1 cellular context compared by ENCODE assay signal in the genomic region with DNA sequence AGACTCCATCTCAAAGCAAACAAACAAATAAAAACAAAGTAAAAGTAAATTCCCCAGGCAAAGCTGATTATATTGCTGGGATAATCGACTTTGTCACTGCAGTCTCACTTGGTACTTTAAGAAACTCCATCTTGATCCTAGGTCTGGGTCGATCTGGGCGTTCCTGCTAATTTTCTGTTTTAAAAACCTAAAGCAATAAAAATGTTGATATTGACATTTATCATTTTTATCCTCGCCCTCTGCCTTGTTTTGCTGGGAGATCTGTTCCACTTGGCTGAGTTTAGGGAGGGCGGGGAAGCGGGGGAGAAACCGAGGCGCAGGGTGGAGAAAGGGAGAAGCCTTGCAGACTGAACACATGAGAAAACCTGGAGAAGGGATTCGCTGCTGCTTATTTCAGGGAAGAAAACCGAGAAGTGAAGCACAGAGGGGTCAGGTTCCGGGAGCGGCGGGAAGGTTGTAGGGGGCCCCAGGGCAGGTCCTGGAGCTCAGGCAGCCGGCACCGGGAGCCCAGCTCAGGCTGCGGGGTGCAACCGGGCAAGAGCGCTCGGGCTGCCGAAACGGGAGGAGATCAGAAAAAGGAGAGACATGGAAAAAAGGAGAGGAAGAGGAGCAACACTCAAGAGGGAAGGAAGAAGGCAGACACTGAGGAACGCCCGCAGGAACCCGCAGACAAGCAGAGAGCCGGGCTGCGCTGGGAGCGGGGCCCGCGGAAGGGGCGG.
TF ChIP-seq lines count a peak whose summit lies in the region.

No MANE protein-coding gene starts in this region.

TF ChIP-seq in K562, 482 proteins besides CTCF, POLR2A, EP300 and RAD21 (continued from another document and continues in another):
- TF ChIP-seq, protein P1, sequence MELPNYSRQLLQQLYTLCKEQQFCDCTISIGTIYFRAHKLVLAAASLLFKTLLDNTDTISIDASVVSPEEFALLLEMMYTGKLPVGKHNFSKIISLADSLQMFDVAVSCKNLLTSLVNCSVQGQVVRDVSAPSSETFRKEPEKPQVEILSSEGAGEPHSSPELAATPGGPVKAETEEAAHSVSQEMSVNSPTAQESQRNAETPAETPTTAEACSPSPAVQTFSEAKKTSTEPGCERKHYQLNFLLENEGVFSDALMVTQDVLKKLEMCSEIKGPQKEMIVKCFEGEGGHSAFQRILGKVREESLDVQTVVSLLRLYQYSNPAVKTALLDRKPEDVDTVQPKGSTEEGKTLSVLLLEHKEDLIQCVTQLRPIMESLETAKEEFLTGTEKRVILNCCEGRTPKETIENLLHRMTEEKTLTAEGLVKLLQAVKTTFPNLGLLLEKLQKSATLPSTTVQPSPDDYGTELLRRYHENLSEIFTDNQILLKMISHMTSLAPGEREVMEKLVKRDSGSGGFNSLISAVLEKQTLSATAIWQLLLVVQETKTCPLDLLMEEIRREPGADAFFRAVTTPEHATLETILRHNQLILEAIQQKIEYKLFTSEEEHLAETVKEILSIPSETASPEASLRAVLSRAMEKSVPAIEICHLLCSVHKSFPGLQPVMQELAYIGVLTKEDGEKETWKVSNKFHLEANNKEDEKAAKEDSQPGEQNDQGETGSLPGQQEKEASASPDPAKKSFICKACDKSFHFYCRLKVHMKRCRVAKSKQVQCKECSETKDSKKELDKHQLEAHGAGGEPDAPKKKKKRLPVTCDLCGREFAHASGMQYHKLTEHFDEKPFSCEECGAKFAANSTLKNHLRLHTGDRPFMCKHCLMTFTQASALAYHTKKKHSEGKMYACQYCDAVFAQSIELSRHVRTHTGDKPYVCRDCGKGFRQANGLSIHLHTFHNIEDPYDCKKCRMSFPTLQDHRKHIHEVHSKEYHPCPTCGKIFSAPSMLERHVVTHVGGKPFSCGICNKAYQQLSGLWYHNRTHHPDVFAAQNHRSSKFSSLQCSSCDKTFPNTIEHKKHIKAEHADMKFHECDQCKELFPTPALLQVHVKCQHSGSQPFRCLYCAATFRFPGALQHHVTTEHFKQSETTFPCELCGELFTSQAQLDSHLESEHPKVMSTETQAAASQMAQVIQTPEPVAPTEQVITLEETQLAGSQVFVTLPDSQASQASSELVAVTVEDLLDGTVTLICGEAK (IDR thresholded peaks at IDR 0.05) = peak; percentile 38
- TF ChIP-seq, protein P1 (CRISPR knock-in tag; IDR thresholded peaks at IDR 0.05) = no peak
- TF ChIP-seq HIVEP1 (CRISPR knock-in tag; IDR thresholded peaks at IDR 0.05) (peak; percentile 83; the same call in 1 of the 2 replicates), BHLHE40 (IDR thresholded peaks at IDR 0.05; ENCODE audit: low read length) (no peak), SMAD3 (CRISPR knock-in tag; conservative IDR thresholded peaks at IDR 0.05) (0 out of 2 replicates have a peak, but pooled peaks have one; percentile 57), ELF4 (CRISPR knock-in tag; IDR thresholded peaks at IDR 0.05) (peak; percentile 64; the same call in 1 of the 2 replicates), LEF1 (IDR thresholded peaks at IDR 0.05) (no peak), ZNF165 (CRISPR knock-in tag; IDR thresholded peaks at IDR 0.05; ENCODE audit: borderline replicate concordance) (peak; percentile 79; the same call in 1 of the 2 replicates), ZNF324 (CRISPR knock-in tag; IDR thresholded peaks at IDR 0.05) (peak; percentile 52; the same call in 1 of the 2 replicates), NFYB (IDR thresholded peaks at IDR 0.05; ENCODE audit: extremely low read depth, insufficient read length) (no peak), TSC22D4 (tag; IDR thresholded peaks at IDR 0.05) (no peak), BCOR (IDR thresholded peaks at IDR 0.05) (peak; percentile 73), JUNB (CRISPR knock-in tag; conservative IDR thresholded peaks at IDR 0.05) (0 out of 2 replicates have a peak, but pooled peaks have one; percentile 14), ZNF79 (CRISPR knock-in tag; IDR thresholded peaks at IDR 0.05; ENCODE audit: low read depth) (0 out of 2 replicates have a peak, but pooled peaks have one; percentile 31), MBD2 (IDR thresholded peaks at IDR 0.05; ENCODE audit: borderline replicate concordance, low read depth) (no peak), NR2C2 (CRISPR knock-in tag; IDR thresholded peaks at IDR 0.05) (0 out of 2 replicates have a peak, but pooled peaks have one; percentile 47), NR2C2 (tag; IDR thresholded peaks at IDR 0.05) (no peak)
- TF ChIP-seq, protein P2, sequence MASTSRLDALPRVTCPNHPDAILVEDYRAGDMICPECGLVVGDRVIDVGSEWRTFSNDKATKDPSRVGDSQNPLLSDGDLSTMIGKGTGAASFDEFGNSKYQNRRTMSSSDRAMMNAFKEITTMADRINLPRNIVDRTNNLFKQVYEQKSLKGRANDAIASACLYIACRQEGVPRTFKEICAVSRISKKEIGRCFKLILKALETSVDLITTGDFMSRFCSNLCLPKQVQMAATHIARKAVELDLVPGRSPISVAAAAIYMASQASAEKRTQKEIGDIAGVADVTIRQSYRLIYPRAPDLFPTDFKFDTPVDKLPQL (IDR thresholded peaks at IDR 0.05; ENCODE audit: extremely low read depth, insufficient read length) = no peak
- TF ChIP-seq, protein P3, sequence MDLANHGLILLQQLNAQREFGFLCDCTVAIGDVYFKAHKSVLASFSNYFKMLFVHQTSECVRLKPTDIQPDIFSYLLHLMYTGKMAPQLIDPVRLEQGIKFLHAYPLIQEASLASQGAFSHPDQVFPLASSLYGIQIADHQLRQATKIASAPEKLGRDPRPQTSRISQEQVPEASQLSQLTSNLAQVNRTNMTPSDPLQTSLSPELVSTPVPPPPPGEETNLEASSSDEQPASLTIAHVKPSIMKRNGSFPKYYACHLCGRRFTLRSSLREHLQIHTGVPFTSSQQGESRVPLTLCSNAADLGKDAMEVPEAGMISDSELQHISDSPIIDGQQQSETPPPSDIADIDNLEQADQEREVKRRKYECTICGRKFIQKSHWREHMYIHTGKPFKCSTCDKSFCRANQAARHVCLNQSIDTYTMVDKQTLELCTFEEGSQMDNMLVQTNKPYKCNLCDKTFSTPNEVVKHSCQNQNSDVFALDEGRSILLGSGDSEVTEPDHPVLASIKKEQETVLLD (IDR thresholded peaks at IDR 0.05) = peak; percentile 56; the same call in 1 of the 2 replicates
- TF ChIP-seq, protein P4, sequence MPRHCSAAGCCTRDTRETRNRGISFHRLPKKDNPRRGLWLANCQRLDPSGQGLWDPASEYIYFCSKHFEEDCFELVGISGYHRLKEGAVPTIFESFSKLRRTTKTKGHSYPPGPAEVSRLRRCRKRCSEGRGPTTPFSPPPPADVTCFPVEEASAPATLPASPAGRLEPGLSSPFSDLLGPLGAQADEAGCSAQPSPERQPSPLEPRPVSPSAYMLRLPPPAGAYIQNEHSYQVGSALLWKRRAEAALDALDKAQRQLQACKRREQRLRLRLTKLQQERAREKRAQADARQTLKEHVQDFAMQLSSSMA (CRISPR knock-in tag; IDR thresholded peaks at IDR 0.05) = no peak
- TF ChIP-seq, protein P5, sequence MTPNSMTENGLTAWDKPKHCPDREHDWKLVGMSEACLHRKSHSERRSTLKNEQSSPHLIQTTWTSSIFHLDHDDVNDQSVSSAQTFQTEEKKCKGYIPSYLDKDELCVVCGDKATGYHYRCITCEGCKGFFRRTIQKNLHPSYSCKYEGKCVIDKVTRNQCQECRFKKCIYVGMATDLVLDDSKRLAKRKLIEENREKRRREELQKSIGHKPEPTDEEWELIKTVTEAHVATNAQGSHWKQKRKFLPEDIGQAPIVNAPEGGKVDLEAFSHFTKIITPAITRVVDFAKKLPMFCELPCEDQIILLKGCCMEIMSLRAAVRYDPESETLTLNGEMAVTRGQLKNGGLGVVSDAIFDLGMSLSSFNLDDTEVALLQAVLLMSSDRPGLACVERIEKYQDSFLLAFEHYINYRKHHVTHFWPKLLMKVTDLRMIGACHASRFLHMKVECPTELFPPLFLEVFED (CRISPR knock-in tag; conservative IDR thresholded peaks at IDR 0.05) = peak; percentile 91
- TF ChIP-seq, protein P6, sequence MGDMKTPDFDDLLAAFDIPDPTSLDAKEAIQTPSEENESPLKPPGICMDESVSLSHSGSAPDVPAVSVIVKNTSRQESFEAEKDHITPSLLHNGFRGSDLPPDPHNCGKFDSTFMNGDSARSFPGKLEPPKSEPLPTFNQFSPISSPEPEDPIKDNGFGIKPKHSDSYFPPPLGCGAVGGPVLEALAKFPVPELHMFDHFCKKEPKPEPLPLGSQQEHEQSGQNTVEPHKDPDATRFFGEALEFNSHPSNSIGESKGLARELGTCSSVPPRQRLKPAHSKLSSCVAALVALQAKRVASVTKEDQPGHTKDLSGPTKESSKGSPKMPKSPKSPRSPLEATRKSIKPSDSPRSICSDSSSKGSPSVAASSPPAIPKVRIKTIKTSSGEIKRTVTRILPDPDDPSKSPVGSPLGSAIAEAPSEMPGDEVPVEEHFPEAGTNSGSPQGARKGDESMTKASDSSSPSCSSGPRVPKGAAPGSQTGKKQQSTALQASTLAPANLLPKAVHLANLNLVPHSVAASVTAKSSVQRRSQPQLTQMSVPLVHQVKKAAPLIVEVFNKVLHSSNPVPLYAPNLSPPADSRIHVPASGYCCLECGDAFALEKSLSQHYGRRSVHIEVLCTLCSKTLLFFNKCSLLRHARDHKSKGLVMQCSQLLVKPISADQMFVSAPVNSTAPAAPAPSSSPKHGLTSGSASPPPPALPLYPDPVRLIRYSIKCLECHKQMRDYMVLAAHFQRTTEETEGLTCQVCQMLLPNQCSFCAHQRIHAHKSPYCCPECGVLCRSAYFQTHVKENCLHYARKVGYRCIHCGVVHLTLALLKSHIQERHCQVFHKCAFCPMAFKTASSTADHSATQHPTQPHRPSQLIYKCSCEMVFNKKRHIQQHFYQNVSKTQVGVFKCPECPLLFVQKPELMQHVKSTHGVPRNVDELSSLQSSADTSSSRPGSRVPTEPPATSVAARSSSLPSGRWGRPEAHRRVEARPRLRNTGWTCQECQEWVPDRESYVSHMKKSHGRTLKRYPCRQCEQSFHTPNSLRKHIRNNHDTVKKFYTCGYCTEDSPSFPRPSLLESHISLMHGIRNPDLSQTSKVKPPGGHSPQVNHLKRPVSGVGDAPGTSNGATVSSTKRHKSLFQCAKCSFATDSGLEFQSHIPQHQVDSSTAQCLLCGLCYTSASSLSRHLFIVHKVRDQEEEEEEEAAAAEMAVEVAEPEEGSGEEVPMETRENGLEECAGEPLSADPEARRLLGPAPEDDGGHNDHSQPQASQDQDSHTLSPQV (IDR thresholded peaks at IDR 0.05) = no peak
- TF ChIP-seq, protein P7, sequence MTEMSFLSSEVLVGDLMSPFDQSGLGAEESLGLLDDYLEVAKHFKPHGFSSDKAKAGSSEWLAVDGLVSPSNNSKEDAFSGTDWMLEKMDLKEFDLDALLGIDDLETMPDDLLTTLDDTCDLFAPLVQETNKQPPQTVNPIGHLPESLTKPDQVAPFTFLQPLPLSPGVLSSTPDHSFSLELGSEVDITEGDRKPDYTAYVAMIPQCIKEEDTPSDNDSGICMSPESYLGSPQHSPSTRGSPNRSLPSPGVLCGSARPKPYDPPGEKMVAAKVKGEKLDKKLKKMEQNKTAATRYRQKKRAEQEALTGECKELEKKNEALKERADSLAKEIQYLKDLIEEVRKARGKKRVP (CRISPR knock-in tag; IDR thresholded peaks at IDR 0.05) = peak; percentile 64; the same call in 1 of the 2 replicates
- TF ChIP-seq, protein P8, sequence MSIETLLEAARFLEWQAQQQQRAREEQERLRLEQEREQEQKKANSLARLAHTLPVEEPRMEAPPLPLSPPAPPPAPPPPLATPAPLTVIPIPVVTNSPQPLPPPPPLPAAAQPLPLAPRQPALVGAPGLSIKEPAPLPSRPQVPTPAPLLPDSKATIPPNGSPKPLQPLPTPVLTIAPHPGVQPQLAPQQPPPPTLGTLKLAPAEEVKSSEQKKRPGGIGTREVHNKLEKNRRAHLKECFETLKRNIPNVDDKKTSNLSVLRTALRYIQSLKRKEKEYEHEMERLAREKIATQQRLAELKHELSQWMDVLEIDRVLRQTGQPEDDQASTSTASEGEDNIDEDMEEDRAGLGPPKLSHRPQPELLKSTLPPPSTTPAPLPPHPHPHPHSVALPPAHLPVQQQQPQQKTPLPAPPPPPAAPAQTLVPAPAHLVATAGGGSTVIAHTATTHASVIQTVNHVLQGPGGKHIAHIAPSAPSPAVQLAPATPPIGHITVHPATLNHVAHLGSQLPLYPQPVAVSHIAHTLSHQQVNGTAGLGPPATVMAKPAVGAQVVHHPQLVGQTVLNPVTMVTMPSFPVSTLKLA (conservative IDR thresholded peaks at IDR 0.05) = peak in 1 of 2 experiments; percentile 17; a peak in 3 of 4 replicates
- TF ChIP-seq, protein P9, sequence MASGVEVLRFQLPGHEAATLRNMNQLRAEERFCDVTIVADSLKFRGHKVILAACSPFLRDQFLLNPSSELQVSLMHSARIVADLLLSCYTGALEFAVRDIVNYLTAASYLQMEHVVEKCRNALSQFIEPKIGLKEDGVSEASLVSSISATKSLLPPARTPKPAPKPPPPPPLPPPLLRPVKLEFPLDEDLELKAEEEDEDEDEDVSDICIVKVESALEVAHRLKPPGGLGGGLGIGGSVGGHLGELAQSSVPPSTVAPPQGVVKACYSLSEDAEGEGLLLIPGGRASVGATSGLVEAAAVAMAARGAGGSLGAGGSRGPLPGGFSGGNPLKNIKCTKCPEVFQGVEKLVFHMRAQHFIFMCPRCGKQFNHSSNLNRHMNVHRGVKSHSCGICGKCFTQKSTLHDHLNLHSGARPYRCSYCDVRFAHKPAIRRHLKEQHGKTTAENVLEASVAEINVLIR (CRISPR knock-in tag; IDR thresholded peaks at IDR 0.05) = no peak
